1 cellular context compared by ENCODE assay signal in the genomic region with DNA sequence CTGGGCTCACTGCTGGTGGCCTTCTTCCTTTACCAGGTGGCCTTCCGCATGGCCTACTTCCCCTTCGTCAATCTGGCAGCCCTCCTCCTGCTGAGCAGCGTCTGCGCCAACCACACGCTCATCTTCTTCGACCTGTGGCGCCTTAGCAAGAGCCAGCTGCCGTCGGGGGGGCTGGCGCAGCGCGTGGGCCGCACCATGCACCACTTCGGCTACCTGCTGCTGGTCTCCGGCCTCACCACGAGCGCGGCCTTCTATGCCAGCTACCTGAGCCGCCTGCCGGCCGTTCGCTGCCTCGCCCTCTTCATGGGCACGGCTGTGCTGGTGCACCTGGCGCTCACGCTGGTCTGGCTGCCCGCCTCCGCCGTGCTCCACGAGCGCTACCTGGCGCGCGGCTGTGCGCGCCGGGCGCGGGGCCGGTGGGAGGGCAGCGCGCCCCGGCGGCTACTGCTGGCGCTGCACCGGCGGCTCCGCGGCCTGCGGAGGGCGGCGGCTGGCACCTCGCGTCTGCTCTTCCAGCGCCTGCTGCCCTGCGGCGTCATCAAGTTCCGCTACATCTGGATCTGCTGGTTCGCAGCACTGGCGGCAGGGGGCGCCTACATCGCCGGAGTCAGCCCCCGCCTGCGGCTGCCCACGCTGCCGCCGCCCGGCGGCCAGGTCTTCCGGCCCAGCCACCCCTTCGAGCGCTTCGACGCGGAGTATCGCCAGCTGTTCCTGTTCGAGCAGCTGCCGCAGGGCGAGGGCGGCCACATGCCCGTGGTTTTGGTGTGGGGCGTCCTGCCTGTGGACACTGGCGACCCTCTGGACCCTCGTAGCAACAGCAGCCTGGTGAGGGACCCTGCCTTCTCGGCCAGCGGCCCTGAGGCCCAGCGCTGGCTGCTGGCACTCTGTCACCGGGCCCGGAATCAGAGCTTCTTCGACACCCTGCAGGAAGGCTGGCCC.
TF ChIP-seq lines count a peak whose summit lies in the region.

No MANE protein-coding gene starts in this region.

TF ChIP-seq in HepG2, 621 proteins besides CTCF, POLR2A, EP300 and RAD21 (continued from another document and continues in another):
- TF ChIP-seq, protein P1, sequence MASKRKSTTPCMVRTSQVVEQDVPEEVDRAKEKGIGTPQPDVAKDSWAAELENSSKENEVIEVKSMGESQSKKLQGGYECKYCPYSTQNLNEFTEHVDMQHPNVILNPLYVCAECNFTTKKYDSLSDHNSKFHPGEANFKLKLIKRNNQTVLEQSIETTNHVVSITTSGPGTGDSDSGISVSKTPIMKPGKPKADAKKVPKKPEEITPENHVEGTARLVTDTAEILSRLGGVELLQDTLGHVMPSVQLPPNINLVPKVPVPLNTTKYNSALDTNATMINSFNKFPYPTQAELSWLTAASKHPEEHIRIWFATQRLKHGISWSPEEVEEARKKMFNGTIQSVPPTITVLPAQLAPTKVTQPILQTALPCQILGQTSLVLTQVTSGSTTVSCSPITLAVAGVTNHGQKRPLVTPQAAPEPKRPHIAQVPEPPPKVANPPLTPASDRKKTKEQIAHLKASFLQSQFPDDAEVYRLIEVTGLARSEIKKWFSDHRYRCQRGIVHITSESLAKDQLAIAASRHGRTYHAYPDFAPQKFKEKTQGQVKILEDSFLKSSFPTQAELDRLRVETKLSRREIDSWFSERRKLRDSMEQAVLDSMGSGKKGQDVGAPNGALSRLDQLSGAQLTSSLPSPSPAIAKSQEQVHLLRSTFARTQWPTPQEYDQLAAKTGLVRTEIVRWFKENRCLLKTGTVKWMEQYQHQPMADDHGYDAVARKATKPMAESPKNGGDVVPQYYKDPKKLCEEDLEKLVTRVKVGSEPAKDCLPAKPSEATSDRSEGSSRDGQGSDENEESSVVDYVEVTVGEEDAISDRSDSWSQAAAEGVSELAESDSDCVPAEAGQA (IDR thresholded peaks at IDR 0.05; ENCODE audit: low read depth), result no peak
- TF ChIP-seq, protein P1 (CRISPR knock-in tag; IDR thresholded peaks at IDR 0.05; ENCODE audit: borderline replicate concordance), result peak; percentile 99
- TF ChIP-seq NAIF1 (CRISPR knock-in tag; IDR thresholded peaks at IDR 0.05; ENCODE audit: borderline replicate concordance) (peak; percentile 84; the same call in 1 of the 2 replicates), ZSCAN21 (CRISPR knock-in tag; IDR thresholded peaks at IDR 0.05; ENCODE audit: borderline replicate concordance) (peak; percentile 96), GLI4 (CRISPR knock-in tag; IDR thresholded peaks at IDR 0.05; ENCODE audit: borderline replicate concordance) (peak; percentile 92), SP5 (CRISPR knock-in tag; IDR thresholded peaks at IDR 0.05; ENCODE audit: borderline replicate concordance, low read depth) (0 out of 2 replicates have a peak, but pooled peaks have one; percentile 27), ZBTB8A (CRISPR knock-in tag; IDR thresholded peaks at IDR 0.05; ENCODE audit: borderline replicate concordance, low read depth) (peak; percentile 88; the same call in 1 of the 2 replicates), SMAD9 (CRISPR knock-in tag; IDR thresholded peaks at IDR 0.05) (no peak), ZNF354B (CRISPR knock-in tag; IDR thresholded peaks at IDR 0.05) (no peak), ZNF841 (CRISPR knock-in tag; IDR thresholded peaks at IDR 0.05; ENCODE audit: borderline replicate concordance) (peak; percentile 93), ZSCAN30 (CRISPR knock-in tag; IDR thresholded peaks at IDR 0.05) (0 out of 2 replicates have a peak, but pooled peaks have one; percentile 43), HNF4G (IDR thresholded peaks at IDR 0.05; ENCODE audit: borderline replicate concordance, low read depth, low read length) (no peak), HNF4G (CRISPR knock-in tag; IDR thresholded peaks at IDR 0.05; ENCODE audit: borderline replicate concordance, low read depth) (0 out of 2 replicates have a peak, but pooled peaks have one; percentile 30), CREM (IDR thresholded peaks at IDR 0.05) (no peak), CREM (CRISPR knock-in tag; IDR thresholded peaks at IDR 0.05) (no peak), FOXP1 (IDR thresholded peaks at IDR 0.05) (no peak), FOXP1 (CRISPR knock-in tag; IDR thresholded peaks at IDR 0.05) (no peak), U2AF1 (optimal IDR thresholded peaks at IDR 0.05; ENCODE audit: low read depth, low read length) (no peak), TBP (CRISPR knock-in tag; IDR thresholded peaks at IDR 0.05) (no peak), SYNCRIP (IDR thresholded peaks at IDR 0.05; ENCODE audit: insufficient read depth, low read depth, low read length) (no peak), ZNF773 (CRISPR knock-in tag; IDR thresholded peaks at IDR 0.05; ENCODE audit: borderline replicate concordance) (peak; percentile 99), YEATS4 (CRISPR knock-in tag; IDR thresholded peaks at IDR 0.05; ENCODE audit: borderline replicate concordance) (peak; percentile 86)
- TF ChIP-seq, protein P2, sequence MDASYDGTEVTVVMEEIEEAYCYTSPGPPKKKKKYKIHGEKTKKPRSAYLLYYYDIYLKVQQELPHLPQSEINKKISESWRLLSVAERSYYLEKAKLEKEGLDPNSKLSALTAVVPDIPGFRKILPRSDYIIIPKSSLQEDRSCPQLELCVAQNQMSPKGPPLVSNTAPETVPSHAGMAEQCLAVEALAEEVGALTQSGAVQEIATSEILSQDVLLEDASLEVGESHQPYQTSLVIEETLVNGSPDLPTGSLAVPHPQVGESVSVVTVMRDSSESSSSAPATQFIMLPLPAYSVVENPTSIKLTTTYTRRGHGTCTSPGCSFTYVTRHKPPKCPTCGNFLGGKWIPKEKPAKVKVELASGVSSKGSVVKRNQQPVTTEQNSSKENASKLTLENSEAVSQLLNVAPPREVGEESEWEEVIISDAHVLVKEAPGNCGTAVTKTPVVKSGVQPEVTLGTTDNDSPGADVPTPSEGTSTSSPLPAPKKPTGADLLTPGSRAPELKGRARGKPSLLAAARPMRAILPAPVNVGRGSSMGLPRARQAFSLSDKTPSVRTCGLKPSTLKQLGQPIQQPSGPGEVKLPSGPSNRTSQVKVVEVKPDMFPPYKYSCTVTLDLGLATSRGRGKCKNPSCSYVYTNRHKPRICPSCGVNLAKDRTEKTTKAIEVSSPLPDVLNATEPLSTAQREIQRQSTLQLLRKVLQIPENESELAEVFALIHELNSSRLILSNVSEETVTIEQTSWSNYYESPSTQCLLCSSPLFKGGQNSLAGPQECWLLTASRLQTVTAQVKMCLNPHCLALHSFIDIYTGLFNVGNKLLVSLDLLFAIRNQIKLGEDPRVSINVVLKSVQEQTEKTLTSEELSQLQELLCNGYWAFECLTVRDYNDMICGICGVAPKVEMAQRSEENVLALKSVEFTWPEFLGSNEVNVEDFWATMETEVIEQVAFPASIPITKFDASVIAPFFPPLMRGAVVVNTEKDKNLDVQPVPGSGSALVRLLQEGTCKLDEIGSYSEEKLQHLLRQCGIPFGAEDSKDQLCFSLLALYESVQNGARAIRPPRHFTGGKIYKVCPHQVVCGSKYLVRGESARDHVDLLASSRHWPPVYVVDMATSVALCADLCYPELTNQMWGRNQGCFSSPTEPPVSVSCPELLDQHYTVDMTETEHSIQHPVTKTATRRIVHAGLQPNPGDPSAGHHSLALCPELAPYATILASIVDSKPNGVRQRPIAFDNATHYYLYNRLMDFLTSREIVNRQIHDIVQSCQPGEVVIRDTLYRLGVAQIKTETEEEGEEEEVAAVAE (CRISPR knock-in tag; IDR thresholded peaks at IDR 0.05; ENCODE audit: borderline replicate concordance), result peak; percentile 81; the same call in 1 of the 2 replicates
- TF ChIP-seq, protein P3, sequence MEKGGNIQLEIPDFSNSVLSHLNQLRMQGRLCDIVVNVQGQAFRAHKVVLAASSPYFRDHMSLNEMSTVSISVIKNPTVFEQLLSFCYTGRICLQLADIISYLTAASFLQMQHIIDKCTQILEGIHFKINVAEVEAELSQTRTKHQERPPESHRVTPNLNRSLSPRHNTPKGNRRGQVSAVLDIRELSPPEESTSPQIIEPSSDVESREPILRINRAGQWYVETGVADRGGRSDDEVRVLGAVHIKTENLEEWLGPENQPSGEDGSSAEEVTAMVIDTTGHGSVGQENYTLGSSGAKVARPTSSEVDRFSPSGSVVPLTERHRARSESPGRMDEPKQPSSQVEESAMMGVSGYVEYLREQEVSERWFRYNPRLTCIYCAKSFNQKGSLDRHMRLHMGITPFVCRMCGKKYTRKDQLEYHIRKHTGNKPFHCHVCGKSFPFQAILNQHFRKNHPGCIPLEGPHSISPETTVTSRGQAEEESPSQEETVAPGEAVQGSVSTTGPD (CRISPR knock-in tag; IDR thresholded peaks at IDR 0.05), result no peak
- TF ChIP-seq, protein P4, sequence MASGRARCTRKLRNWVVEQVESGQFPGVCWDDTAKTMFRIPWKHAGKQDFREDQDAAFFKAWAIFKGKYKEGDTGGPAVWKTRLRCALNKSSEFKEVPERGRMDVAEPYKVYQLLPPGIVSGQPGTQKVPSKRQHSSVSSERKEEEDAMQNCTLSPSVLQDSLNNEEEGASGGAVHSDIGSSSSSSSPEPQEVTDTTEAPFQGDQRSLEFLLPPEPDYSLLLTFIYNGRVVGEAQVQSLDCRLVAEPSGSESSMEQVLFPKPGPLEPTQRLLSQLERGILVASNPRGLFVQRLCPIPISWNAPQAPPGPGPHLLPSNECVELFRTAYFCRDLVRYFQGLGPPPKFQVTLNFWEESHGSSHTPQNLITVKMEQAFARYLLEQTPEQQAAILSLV (CRISPR knock-in tag; IDR thresholded peaks at IDR 0.05; ENCODE audit: borderline replicate concordance), result peak; percentile 91
- TF ChIP-seq, protein P5, sequence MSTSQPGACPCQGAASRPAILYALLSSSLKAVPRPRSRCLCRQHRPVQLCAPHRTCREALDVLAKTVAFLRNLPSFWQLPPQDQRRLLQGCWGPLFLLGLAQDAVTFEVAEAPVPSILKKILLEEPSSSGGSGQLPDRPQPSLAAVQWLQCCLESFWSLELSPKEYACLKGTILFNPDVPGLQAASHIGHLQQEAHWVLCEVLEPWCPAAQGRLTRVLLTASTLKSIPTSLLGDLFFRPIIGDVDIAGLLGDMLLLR (CRISPR knock-in tag; IDR thresholded peaks at IDR 0.05), result peak; percentile 90
- TF ChIP-seq, protein P6, sequence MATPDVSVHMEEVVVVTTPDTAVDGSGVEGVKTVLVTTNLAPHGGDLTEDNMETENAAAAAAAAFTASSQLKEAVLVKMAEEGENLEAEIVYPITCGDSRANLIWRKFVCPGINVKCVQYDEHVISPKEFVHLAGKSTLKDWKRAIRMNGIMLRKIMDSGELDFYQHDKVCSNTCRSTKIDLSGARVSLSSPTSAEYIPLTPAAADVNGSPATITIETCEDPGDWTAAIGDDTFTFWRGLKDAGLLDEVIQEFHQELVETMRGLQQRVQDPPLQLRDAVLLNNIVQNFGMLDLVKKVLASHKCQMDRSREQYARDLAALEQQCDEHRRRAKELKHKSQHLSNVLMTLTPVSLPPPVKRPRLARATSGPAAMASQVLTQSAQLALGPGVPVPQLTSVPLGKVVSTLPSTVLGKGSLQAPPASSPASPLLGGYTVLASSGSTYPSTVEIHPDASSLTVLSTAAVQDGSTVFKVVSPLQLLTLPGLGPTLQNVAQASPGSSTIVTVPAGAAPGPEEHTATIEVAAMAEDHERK (CRISPR knock-in tag; IDR thresholded peaks at IDR 0.05; ENCODE audit: low read depth), result no peak
- TF ChIP-seq, protein P7, sequence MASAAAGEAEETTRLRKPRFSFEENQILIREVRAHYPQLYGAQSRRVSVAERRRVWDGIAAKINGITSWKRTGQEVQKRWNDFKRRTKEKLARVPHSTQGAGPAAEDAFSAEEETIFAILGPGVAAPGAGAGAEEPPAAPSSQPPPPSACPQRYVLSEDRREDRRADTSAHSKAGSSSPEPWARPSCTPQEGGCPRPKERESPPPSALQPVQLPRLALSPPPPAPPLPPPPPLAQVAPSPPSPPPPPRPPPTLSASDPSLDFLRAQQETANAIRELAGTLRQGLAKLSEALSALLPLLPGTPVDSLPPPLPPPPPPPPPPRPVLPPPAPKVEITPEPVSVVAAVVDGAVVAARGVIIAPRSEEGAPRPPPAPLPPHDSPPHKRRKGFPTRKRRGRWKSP (CRISPR knock-in tag; IDR thresholded peaks at IDR 0.05), result peak; percentile 86
- TF ChIP-seq, protein P8, sequence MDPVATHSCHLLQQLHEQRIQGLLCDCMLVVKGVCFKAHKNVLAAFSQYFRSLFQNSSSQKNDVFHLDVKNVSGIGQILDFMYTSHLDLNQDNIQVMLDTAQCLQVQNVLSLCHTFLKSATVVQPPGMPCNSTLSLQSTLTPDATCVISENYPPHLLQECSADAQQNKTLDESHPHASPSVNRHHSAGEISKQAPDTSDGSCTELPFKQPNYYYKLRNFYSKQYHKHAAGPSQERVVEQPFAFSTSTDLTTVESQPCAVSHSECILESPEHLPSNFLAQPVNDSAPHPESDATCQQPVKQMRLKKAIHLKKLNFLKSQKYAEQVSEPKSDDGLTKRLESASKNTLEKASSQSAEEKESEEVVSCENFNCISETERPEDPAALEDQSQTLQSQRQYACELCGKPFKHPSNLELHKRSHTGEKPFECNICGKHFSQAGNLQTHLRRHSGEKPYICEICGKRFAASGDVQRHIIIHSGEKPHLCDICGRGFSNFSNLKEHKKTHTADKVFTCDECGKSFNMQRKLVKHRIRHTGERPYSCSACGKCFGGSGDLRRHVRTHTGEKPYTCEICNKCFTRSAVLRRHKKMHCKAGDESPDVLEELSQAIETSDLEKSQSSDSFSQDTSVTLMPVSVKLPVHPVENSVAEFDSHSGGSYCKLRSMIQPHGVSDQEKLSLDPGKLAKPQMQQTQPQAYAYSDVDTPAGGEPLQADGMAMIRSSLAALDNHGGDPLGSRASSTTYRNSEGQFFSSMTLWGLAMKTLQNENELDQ (CRISPR knock-in tag; IDR thresholded peaks at IDR 0.05; ENCODE audit: borderline replicate concordance), result no peak
- TF ChIP-seq, protein P9, sequence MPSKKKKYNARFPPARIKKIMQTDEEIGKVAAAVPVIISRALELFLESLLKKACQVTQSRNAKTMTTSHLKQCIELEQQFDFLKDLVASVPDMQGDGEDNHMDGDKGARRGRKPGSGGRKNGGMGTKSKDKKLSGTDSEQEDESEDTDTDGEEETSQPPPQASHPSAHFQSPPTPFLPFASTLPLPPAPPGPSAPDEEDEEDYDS (CRISPR knock-in tag; IDR thresholded peaks at IDR 0.05), result peak; percentile 30; the same call in 1 of the 2 replicates
- TF ChIP-seq, protein P10, sequence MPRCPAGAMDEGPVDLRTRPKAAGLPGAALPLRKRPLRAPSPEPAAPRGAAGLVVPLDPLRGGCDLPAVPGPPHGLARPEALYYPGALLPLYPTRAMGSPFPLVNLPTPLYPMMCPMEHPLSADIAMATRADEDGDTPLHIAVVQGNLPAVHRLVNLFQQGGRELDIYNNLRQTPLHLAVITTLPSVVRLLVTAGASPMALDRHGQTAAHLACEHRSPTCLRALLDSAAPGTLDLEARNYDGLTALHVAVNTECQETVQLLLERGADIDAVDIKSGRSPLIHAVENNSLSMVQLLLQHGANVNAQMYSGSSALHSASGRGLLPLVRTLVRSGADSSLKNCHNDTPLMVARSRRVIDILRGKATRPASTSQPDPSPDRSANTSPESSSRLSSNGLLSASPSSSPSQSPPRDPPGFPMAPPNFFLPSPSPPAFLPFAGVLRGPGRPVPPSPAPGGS (CRISPR knock-in tag; IDR thresholded peaks at IDR 0.05), result peak; percentile 98
